1 cellular context compared by ENCODE assay signal in the genomic region with DNA sequence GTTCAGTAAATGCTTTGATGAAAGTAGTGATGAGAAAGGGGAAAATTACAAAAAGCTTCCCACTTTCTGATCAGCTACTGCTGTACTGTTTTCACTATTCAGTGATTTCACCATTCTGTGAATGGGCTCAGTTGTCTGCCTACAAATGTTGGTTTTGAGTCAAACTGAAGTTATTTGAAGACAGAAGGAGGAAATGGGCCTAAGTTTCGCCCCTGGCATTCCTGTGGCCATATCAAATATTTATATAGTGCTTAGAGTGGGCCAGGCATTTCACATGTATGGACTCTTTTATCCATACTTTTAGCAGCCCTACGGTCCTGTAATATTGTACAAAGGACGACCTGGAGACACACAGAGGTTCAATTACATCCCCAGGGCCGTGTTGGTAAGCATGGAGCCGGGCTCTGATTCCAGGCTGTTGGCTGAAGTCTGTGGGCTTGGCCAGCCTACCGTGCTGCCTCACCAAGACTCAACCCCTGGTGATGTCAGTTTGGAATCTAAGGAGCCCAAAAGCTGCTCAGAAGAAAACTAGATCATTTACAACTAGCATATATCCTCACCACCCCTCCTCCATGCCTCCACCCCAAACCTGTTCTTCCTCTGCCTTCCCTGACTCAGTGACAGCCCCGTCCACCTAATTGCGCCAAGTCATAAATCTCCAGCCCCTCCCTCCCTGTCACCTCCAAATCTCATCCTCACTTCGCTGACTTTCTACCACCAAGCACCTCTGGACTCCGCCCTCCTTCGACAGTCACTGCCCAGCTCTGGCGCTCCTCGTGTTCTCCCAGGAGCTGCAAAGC.
TF ChIP-seq lines count a peak whose summit lies in the region.

No MANE protein-coding gene starts in this region.

TF ChIP-seq in HepG2, 621 proteins besides CTCF, POLR2A, EP300 and RAD21 (continued from another document and continues in another):
- TF ChIP-seq KDM2A (CRISPR knock-in tag; IDR thresholded peaks at IDR 0.05; ENCODE audit: borderline replicate concordance, low read depth) (no peak), CBX2 (IDR thresholded peaks at IDR 0.05; ENCODE audit: low read depth, low read length) (no peak), CBX2 (CRISPR knock-in tag; IDR thresholded peaks at IDR 0.05; ENCODE audit: low read depth) (no peak), SALL1 (CRISPR knock-in tag; IDR thresholded peaks at IDR 0.05) (peak; percentile 21), ZBTB2 (CRISPR knock-in tag; IDR thresholded peaks at IDR 0.05; ENCODE audit: low read depth) (no peak), KDM1A (CRISPR knock-in tag; IDR thresholded peaks at IDR 0.05) (no peak), LBX2 (CRISPR knock-in tag; IDR thresholded peaks at IDR 0.05; ENCODE audit: borderline replicate concordance) (no peak), HMG20A (CRISPR knock-in tag; IDR thresholded peaks at IDR 0.05; ENCODE audit: borderline replicate concordance) (0 out of 2 replicates have a peak, but pooled peaks have one; percentile 20), YEATS2 (CRISPR knock-in tag; IDR thresholded peaks at IDR 0.05; ENCODE audit: borderline replicate concordance) (no peak), ZNF678 (CRISPR knock-in tag; IDR thresholded peaks at IDR 0.05) (no peak), ATAD3A (CRISPR knock-in tag; IDR thresholded peaks at IDR 0.05) (no peak), MBNL3 (CRISPR knock-in tag; conservative IDR thresholded peaks at IDR 0.05) (no peak), HNRNPL (IDR thresholded peaks at IDR 0.05; ENCODE audit: low read depth, low read length) (no peak), ZFY (CRISPR knock-in tag; IDR thresholded peaks at IDR 0.05) (peak; percentile 34; the same call in 1 of the 2 replicates), ZNF441 (CRISPR knock-in tag; IDR thresholded peaks at IDR 0.05; ENCODE audit: borderline replicate concordance) (no peak), ZNF703 (CRISPR knock-in tag; IDR thresholded peaks at IDR 0.05; ENCODE audit: borderline replicate concordance) (no peak), CEBPB (IDR thresholded peaks at IDR 0.05; ENCODE audit: borderline replicate concordance, low read depth, low read length) (no peak), ZNF768 (CRISPR knock-in tag; IDR thresholded peaks at IDR 0.05) (no peak), KMT2B (CRISPR knock-in tag; IDR thresholded peaks at IDR 0.05) (no peak), ZFX (CRISPR knock-in tag; IDR thresholded peaks at IDR 0.05; ENCODE audit: low read depth) (peak; percentile 48; the same call in 1 of the 2 replicates), ZFP62 (CRISPR knock-in tag; IDR thresholded peaks at IDR 0.05) (no peak), ZUFSP (CRISPR knock-in tag; IDR thresholded peaks at IDR 0.05; ENCODE audit: borderline replicate concordance) (no peak), ZNF605 (CRISPR knock-in tag; IDR thresholded peaks at IDR 0.05) (no peak), MXD4 (CRISPR knock-in tag; IDR thresholded peaks at IDR 0.05) (no peak), ZNF10 (CRISPR knock-in tag; IDR thresholded peaks at IDR 0.05; ENCODE audit: borderline replicate concordance, low read depth) (no peak), SATB2 (CRISPR knock-in tag; IDR thresholded peaks at IDR 0.05) (no peak), ZNF510 (CRISPR knock-in tag; IDR thresholded peaks at IDR 0.05; ENCODE audit: low read depth) (no peak), TRAFD1 (CRISPR knock-in tag; IDR thresholded peaks at IDR 0.05; ENCODE audit: borderline replicate concordance) (no peak), REPIN1 (CRISPR knock-in tag; IDR thresholded peaks at IDR 0.05; ENCODE audit: borderline replicate concordance, low read depth) (0 out of 2 replicates have a peak, but pooled peaks have one; percentile 27), NFYC (CRISPR knock-in tag; IDR thresholded peaks at IDR 0.05) (no peak), ZNF7 (CRISPR knock-in tag; IDR thresholded peaks at IDR 0.05) (no peak), SSRP1 (CRISPR knock-in tag; IDR thresholded peaks at IDR 0.05) (no peak), ZNF704 (CRISPR knock-in tag; IDR thresholded peaks at IDR 0.05; ENCODE audit: borderline replicate concordance) (no peak), ARNT2 (CRISPR knock-in tag; IDR thresholded peaks at IDR 0.05; ENCODE audit: low read depth) (no peak), SAP130 (CRISPR knock-in tag; IDR thresholded peaks at IDR 0.05; ENCODE audit: low read depth) (no peak), GATAD1 (CRISPR knock-in tag; IDR thresholded peaks at IDR 0.05) (no peak), RXRB (CRISPR knock-in tag; IDR thresholded peaks at IDR 0.05; ENCODE audit: borderline replicate concordance) (no peak), MTF1 (CRISPR knock-in tag; IDR thresholded peaks at IDR 0.05) (no peak), BATF2 (CRISPR knock-in tag; IDR thresholded peaks at IDR 0.05) (no peak), ZNF788 (CRISPR knock-in tag; IDR thresholded peaks at IDR 0.05; ENCODE audit: borderline replicate concordance) (no peak), ZFP91 (CRISPR knock-in tag; IDR thresholded peaks at IDR 0.05; ENCODE audit: borderline replicate concordance) (no peak), BCL6 (CRISPR knock-in tag; IDR thresholded peaks at IDR 0.05) (0 out of 2 replicates have a peak, but pooled peaks have one; percentile 4), ZNF672 (CRISPR knock-in tag; IDR thresholded peaks at IDR 0.05) (no peak), RARG (CRISPR knock-in tag; IDR thresholded peaks at IDR 0.05; ENCODE audit: low read depth) (no peak), ESRRA (CRISPR knock-in tag; IDR thresholded peaks at IDR 0.05; ENCODE audit: low read depth) (no peak), SETDB1 (CRISPR knock-in tag; IDR thresholded peaks at IDR 0.05; ENCODE audit: borderline replicate concordance) (no peak), FOXC1 (CRISPR knock-in tag; IDR thresholded peaks at IDR 0.05; ENCODE audit: borderline replicate concordance) (no peak), DRAP1 (CRISPR knock-in tag; IDR thresholded peaks at IDR 0.05) (no peak)
- TF ChIP-seq, protein P1, sequence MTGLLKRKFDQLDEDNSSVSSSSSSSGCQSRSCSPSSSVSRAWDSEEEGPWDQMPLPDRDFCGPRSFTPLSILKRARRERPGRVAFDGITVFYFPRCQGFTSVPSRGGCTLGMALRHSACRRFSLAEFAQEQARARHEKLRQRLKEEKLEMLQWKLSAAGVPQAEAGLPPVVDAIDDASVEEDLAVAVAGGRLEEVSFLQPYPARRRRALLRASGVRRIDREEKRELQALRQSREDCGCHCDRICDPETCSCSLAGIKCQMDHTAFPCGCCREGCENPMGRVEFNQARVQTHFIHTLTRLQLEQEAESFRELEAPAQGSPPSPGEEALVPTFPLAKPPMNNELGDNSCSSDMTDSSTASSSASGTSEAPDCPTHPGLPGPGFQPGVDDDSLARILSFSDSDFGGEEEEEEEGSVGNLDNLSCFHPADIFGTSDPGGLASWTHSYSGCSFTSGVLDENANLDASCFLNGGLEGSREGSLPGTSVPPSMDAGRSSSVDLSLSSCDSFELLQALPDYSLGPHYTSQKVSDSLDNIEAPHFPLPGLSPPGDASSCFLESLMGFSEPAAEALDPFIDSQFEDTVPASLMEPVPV (CRISPR knock-in tag; IDR thresholded peaks at IDR 0.05) = 0 out of 2 replicates have a peak, but pooled peaks have one; percentile 38
- TF ChIP-seq, protein P2, sequence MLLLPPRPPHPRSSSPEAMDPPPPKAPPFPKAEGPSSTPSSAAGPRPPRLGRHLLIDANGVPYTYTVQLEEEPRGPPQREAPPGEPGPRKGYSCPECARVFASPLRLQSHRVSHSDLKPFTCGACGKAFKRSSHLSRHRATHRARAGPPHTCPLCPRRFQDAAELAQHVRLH (CRISPR knock-in tag; IDR thresholded peaks at IDR 0.05; ENCODE audit: borderline replicate concordance, low read depth) = no peak
- TF ChIP-seq, protein P3, sequence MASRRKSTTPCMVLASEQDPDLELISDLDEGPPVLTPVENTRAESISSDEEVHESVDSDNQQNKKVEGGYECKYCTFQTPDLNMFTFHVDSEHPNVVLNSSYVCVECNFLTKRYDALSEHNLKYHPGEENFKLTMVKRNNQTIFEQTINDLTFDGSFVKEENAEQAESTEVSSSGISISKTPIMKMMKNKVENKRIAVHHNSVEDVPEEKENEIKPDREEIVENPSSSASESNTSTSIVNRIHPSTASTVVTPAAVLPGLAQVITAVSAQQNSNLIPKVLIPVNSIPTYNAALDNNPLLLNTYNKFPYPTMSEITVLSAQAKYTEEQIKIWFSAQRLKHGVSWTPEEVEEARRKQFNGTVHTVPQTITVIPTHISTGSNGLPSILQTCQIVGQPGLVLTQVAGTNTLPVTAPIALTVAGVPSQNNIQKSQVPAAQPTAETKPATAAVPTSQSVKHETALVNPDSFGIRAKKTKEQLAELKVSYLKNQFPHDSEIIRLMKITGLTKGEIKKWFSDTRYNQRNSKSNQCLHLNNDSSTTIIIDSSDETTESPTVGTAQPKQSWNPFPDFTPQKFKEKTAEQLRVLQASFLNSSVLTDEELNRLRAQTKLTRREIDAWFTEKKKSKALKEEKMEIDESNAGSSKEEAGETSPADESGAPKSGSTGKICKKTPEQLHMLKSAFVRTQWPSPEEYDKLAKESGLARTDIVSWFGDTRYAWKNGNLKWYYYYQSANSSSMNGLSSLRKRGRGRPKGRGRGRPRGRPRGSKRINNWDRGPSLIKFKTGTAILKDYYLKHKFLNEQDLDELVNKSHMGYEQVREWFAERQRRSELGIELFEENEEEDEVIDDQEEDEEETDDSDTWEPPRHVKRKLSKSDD (CRISPR knock-in tag; IDR thresholded peaks at IDR 0.05; ENCODE audit: low read depth) = no peak
